ENCODE assay signal across 8 cellular contexts in the genomic region with DNA sequence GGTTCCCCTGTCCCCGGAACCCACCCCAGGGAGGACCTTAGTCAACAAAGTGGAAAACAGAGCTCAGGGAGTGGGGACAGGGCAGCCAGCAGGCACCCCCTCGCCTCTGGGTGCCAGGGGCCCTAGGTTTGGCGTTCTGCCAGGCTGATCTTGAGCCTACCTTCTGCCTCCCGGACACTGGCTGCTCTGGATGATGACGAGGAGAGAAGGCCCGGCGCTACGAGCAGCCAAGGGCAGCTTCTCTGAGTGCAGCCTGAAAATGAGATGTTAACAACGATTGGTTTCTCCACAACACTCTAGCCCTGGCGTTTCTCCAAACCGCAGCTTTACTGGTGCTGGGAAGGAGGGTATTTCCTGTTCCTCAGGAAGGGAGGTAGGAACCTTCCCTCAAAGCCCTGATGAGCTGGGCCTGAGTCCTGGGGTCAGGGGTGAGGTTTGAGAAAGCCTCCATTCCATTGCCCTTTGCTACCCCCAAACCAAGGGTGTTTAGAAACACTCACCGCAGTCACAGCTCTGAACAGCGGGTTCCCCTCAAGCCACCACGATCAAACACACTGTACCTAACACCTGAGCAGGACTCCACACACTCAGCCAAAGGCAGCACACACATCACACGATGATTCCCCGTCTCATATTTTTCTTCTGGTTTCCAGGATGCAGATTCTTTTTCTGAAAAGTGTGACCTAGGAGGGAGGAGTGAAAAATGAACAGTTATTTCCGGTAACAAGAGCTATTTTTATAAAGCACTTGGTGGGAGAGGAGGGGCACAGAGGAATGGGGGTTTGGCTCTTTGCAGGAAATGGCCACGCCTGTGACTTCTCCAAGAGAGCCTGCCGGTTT. TPM values are rescaled to one million over a fixed set of nuclear protein-coding genes. Genes with fewer than 3 reads are reported as not detected.
DNase-seq lines count a peak whose midpoint lies in the region; ATAC-seq, FAIRE-seq and TF ChIP-seq lines count a peak whose summit lies in the region.

A gene (minus strand): TSS at position 709 of the 840 bp plus-strand sequence. CDS start 1,054 bp downstream, outside the sequence.

- no peak for ATAC-seq in GM18867 (IDR thresholded peaks at IDR 0.05; ENCODE audit: unreplicated experiment)

- H3K9me2 ChIP-seq in Karpas-422 (replicated peaks; ENCODE audit: insufficient read depth, low read length) = no peaks in the 10 kb centered on the region

- no peak within 1 kb of the TSS for H3K14ac ChIP-seq in trophoblast cell (ENCODE audit: low read length)

- H3K4me1 ChIP-seq in trophoblast cell (ENCODE audit: control insufficient read depth in 1 of 2, insufficient read depth in 2 of 2, low read length in 2 of 2) (peaks cover 0 to 3% of the 10 kb centered on the region in 2 experiments), Karpas-422 (ENCODE audit: low read length) (no peaks in the 10 kb centered on the region)

- no peak within 1 kb of the TSS for H2BK120ac ChIP-seq in trophoblast cell (ENCODE audit: insufficient read depth, low read length, poor library complexity)

- H2AFZ ChIP-seq in trophoblast cell (ENCODE audit: insufficient read depth, low read length, poor library complexity) (peak within 1 kb of the TSS; percentile 13), Karpas-422 (ENCODE audit: low read length) (no peak within 1 kb of the TSS)

- no peak within 1 kb of the TSS for H2BK12ac ChIP-seq in trophoblast cell (ENCODE audit: low read length)

- no peak within 1 kb of the TSS for H3K23ac ChIP-seq in trophoblast cell (ENCODE audit: low read length)

- TF ChIP-seq CTCF in GM12865 (IDR thresholded peaks at IDR 0.05; ENCODE audit: insufficient read depth, low read depth, low read length, missing control alignments) = no peak
- no peak for TF ChIP-seq CTCF in foreskin fibroblast (IDR thresholded peaks at IDR 0.05; ENCODE audit: low read depth, low read length)

- no peak within 1 kb of the TSS for H4K8ac ChIP-seq in trophoblast cell (ENCODE audit: low read depth, low read length)

- H4K20me1 ChIP-seq in Karpas-422 (ENCODE audit: insufficient read depth, low read depth, low read length) = no peaks in the 10 kb centered on the region

- H3K36me3 ChIP-seq in trophoblast cell (ENCODE audit: control insufficient read depth in 1 of 2, insufficient read depth in 2 of 2, low read length in 2 of 2) (no peaks in the 10 kb centered on the region), Karpas-422 (ENCODE audit: insufficient read depth, low read length) (no peaks in the 10 kb centered on the region)

- H4K12ac ChIP-seq in trophoblast cell (ENCODE audit: low read depth, low read length) = no peak within 1 kb of the TSS

- no CpG with 5 or more reads among the region's 19 CpGs for WGBS in trophoblast cell (ENCODE audit: extremely low coverage, insufficient coverage, insufficient read length)

- H2BK5ac ChIP-seq in trophoblast cell (ENCODE audit: low read depth, low read length, poor library complexity) = no peak within 1 kb of the TSS

- H3K9me3 ChIP-seq in trophoblast cell (ENCODE audit: insufficient read depth, low read depth, low read length) = peaks cover 3% of the 10 kb centered on the region
- no peaks in the 10 kb centered on the region for H3K9me3 ChIP-seq in Karpas-422 (ENCODE audit: low read length)

- FAIRE-seq in RCC 7860 (lab: Jason Lieb, UNC) = peak; percentile 92

- H3K27ac ChIP-seq in trophoblast cell (ENCODE audit: low read depth, low read length) (no peak within 1 kb of the TSS), Karpas-422 (ENCODE audit: low read length) (no peak within 1 kb of the TSS)

- H3K27me3 ChIP-seq in trophoblast cell (ENCODE audit: insufficient read depth, low read length) (no peaks in the 10 kb centered on the region), Karpas-422 (ENCODE audit: low read length) (no peaks in the 10 kb centered on the region)

- H3K4me2 ChIP-seq in trophoblast cell (ENCODE audit: low read length) (no peak within 1 kb of the TSS), Karpas-422 (ENCODE audit: low read depth, low read length, poor library complexity, severe bottlenecking) (no peak within 1 kb of the TSS)

- H3K79me2 ChIP-seq in trophoblast cell (ENCODE audit: control insufficient read depth, insufficient read depth, low read length, poor library complexity) (no peaks in the 10 kb centered on the region), Karpas-422 (ENCODE audit: low read length) (no peaks in the 10 kb centered on the region)

- peak; percentile 77 for DNase-seq in GM12865 (ENCODE audit: low read depth)
- peak; percentile 41 for DNase-seq in HK-2 (ENCODE audit: unreplicated experiment)
- DNase-seq in RCC 7860 (ENCODE audit: low spot score) = peak; percentile 98
- DNase-seq in activated effector memory CD4-positive, alpha-beta T cell treated with Interleukin-2 at 50 U/mL for 16 hours = peak; percentile 58
- peak; percentile 97 for DNase-seq in foreskin fibroblast
- DNase-seq in trophoblast cell = peak in 1 of 2 donors; percentile 31
- no peak for DNase-seq in Karpas-422

- H3K4me3 ChIP-seq in GM12865 (ENCODE audit: low read depth, low read length) = peak within 1 kb of the TSS; percentile 73
- H3K4me3 ChIP-seq in foreskin fibroblast (ENCODE audit: low read depth in 1 of 2, low read length in 2 of 2) = peak within 1 kb of the TSS; percentile 56 to 75
- no peak within 1 kb of the TSS for H3K4me3 ChIP-seq in trophoblast cell (ENCODE audit: low read depth, low read length)
- no peak within 1 kb of the TSS for H3K4me3 ChIP-seq in Karpas-422 (ENCODE audit: low read length)

- no peak within 1 kb of the TSS for H4K91ac ChIP-seq in trophoblast cell (ENCODE audit: low read depth, low read length)

- no peak within 1 kb of the TSS for H2AK5ac ChIP-seq in trophoblast cell (ENCODE audit: low read length)

- H3K9ac ChIP-seq in trophoblast cell (ENCODE audit: low read length) (no peak within 1 kb of the TSS), Karpas-422 (ENCODE audit: low read length) (no peak within 1 kb of the TSS)

- no peak within 1 kb of the TSS for H3K18ac ChIP-seq in trophoblast cell (ENCODE audit: low read length)

- H3K4ac ChIP-seq in trophoblast cell (ENCODE audit: low read depth, low read length) = no peak within 1 kb of the TSS

- H3K79me1 ChIP-seq in trophoblast cell (ENCODE audit: low read length) = no peaks in the 10 kb centered on the region

RNA-seq across cellular contexts. Expression of the gene that starts here (rescaled TPM):
- 0.07 and 0.08 TPM in 2 replicates for polyA plus RNA-seq in trophoblast cell (2013)
- total RNA-seq in Karpas-422 (2014; rRNA removed; shearing (Covaris generic); ENCODE audit: low replicate concordance) = not detected in 2 replicates

Comparison
In these comparisons a context has a peak if more than half of its experiments do, and no peak if none do; other contexts are left out.
1. H3K4me3 ChIP-seq: peak in GM12865 (single experiment) and foreskin fibroblast (2 of 2); none in trophoblast cell (single experiment) and Karpas-422 (single experiment).